ENCODE assay signal across 20 cellular contexts in genomic region chr7:133458688-133459087, GRCh38.
"Had no signal": no experiment of that assay in that cellular context is flagged by ENCODE, and none has a peak within 500 bp of the region (broad histone marks: within the 10 kb centered on the region; RNA-seq: fewer than 3 reads in every experiment).

No MANE protein-coding gene starts in this region.

- H3K36me3 Mint-ChIP-seq: mesothelial cell of epicardium had no signal

- H3K27ac Mint-ChIP-seq: mesothelial cell of epicardium had no signal

- H3K9me3 Mint-ChIP-seq: mesothelial cell of epicardium had no signal

- DNase-seq: dermis blood vessel endothelial cell; dorsolateral prefrontal cortex; effector CD4-positive, alpha-beta T cell; effector memory CD4-positive, alpha-beta T cell; foreskin keratinocyte; heart left ventricle; hypothalamus; immature natural killer cell; islet precursor cell; kidney; kidney glomerular epithelial cell; left colon; left lung; left ventricle myocardium superior; lower lobe of right lung; mesenchymal stem cell; mucosa of descending colon; naive B cell had no signal

- H3K4me3 Mint-ChIP-seq: immature natural killer cell, mesothelial cell of epicardium, naive B cell had no signal

- H3K4me1 Mint-ChIP-seq: mesothelial cell of epicardium had no signal

- H3K27me3 Mint-ChIP-seq: naive B cell had no signal

- ATAC-seq: foreskin keratinocyte, gastroesophageal sphincter, heart left ventricle, left colon, left lung, left ventricle myocardium superior, lower lobe of right lung, mucosa of descending colon had no signal
